ENCODE assay signal across 2 cellular contexts in the genomic region with DNA sequence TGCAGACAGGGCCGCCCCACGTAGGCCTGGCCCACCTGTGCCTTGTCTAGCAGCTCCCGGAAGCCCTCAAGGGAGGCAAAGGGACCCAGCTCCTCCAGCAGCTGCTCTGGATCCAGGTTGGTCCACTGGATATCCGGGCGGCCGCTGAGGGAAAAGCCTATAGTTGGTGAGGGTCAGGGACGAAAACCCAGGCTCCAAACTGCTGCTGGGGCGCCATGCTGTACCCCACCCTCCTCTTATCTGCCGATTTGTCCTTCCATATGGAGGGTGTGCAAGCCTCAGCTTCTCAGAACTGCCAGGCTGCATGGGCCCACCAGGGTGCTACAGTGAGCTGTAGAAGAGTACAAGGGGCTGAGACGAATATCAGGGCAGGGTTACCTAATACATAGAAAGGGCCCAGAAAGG.
TF ChIP-seq lines count a peak whose summit lies in the region.

No MANE protein-coding gene starts in this region.

TF ChIP-seq in GM23338, 12 proteins besides CTCF, POLR2A, EP300 and RAD21:
- TF ChIP-seq NANOG (IDR thresholded peaks at IDR 0.05; ENCODE audit: borderline replicate concordance) (no peak), ZNF331 (CRISPR knock-in tag; IDR thresholded peaks at IDR 0.05; ENCODE audit: low read depth) (no peak)
- TF ChIP-seq, protein P1, sequence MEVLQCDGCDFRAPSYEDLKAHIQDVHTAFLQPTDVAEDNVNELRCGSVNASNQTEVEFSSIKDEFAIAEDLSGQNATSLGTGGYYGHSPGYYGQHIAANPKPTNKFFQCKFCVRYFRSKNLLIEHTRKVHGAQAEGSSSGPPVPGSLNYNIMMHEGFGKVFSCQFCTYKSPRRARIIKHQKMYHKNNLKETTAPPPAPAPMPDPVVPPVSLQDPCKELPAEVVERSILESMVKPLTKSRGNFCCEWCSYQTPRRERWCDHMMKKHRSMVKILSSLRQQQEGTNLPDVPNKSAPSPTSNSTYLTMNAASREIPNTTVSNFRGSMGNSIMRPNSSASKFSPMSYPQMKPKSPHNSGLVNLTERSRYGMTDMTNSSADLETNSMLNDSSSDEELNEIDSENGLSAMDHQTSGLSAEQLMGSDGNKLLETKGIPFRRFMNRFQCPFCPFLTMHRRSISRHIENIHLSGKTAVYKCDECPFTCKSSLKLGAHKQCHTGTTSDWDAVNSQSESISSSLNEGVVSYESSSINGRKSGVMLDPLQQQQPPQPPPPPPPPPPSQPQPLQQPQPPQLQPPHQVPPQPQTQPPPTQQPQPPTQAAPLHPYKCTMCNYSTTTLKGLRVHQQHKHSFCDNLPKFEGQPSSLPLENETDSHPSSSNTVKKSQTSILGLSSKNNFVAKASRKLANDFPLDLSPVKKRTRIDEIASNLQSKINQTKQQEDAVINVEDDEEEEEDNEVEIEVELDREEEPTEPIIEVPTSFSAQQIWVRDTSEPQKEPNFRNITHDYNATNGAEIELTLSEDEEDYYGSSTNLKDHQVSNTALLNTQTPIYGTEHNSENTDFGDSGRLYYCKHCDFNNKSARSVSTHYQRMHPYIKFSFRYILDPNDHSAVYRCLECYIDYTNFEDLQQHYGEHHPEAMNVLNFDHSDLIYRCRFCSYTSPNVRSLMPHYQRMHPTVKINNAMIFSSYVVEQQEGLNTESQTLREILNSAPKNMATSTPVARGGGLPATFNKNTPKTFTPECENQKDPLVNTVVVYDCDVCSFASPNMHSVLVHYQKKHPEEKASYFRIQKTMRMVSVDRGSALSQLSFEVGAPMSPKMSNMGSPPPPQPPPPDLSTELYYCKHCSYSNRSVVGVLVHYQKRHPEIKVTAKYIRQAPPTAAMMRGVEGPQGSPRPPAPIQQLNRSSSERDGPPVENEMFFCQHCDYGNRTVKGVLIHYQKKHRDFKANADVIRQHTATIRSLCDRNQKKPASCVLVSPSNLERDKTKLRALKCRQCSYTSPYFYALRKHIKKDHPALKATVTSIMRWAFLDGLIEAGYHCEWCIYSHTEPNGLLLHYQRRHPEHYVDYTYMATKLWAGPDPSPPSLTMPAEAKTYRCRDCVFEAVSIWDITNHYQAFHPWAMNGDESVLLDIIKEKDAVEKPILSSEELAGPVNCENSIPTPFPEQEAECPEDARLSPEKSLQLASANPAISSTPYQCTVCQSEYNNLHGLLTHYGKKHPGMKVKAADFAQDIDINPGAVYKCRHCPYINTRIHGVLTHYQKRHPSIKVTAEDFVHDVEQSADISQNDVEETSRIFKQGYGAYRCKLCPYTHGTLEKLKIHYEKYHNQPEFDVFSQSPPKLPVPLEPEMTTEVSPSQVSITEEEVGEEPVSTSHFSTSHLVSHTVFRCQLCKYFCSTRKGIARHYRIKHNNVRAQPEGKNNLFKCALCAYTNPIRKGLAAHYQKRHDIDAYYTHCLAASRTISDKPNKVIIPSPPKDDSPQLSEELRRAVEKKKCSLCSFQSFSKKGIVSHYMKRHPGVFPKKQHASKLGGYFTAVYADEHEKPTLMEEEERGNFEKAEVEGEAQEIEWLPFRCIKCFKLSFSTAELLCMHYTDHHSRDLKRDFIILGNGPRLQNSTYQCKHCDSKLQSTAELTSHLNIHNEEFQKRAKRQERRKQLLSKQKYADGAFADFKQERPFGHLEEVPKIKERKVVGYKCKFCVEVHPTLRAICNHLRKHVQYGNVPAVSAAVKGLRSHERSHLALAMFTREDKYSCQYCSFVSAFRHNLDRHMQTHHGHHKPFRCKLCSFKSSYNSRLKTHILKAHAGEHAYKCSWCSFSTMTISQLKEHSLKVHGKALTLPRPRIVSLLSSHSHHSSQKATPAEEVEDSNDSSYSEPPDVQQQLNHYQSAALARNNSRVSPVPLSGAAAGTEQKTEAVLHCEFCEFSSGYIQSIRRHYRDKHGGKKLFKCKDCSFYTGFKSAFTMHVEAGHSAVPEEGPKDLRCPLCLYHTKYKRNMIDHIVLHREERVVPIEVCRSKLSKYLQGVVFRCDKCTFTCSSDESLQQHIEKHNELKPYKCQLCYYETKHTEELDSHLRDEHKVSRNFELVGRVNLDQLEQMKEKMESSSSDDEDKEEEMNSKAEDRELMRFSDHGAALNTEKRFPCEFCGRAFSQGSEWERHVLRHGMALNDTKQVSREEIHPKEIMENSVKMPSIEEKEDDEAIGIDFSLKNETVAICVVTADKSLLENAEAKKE (CRISPR knock-in tag; IDR thresholded peaks at IDR 0.05) = no peak
- TF ChIP-seq, protein P2, sequence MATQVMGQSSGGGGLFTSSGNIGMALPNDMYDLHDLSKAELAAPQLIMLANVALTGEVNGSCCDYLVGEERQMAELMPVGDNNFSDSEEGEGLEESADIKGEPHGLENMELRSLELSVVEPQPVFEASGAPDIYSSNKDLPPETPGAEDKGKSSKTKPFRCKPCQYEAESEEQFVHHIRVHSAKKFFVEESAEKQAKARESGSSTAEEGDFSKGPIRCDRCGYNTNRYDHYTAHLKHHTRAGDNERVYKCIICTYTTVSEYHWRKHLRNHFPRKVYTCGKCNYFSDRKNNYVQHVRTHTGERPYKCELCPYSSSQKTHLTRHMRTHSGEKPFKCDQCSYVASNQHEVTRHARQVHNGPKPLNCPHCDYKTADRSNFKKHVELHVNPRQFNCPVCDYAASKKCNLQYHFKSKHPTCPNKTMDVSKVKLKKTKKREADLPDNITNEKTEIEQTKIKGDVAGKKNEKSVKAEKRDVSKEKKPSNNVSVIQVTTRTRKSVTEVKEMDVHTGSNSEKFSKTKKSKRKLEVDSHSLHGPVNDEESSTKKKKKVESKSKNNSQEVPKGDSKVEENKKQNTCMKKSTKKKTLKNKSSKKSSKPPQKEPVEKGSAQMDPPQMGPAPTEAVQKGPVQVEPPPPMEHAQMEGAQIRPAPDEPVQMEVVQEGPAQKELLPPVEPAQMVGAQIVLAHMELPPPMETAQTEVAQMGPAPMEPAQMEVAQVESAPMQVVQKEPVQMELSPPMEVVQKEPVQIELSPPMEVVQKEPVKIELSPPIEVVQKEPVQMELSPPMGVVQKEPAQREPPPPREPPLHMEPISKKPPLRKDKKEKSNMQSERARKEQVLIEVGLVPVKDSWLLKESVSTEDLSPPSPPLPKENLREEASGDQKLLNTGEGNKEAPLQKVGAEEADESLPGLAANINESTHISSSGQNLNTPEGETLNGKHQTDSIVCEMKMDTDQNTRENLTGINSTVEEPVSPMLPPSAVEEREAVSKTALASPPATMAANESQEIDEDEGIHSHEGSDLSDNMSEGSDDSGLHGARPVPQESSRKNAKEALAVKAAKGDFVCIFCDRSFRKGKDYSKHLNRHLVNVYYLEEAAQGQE (IDR thresholded peaks at IDR 0.05; ENCODE audit: unreplicated experiment) = no peak

TF ChIP-seq in H1, 55 proteins besides CTCF, POLR2A, EP300 and RAD21:
- TF ChIP-seq SP2 (IDR thresholded peaks at IDR 0.05; ENCODE audit: low read length) = no peak
- no peak for TF ChIP-seq CEBPB (IDR thresholded peaks at IDR 0.05; ENCODE audit: low read depth, low read length)
- no peak for TF ChIP-seq TBP (IDR thresholded peaks at IDR 0.05; ENCODE audit: low read depth, low read length)
- no peak for TF ChIP-seq CTBP2 (IDR thresholded peaks at IDR 0.05; ENCODE audit: borderline replicate concordance, insufficient read depth, insufficient read length, low read length)
- TF ChIP-seq GTF2F1 (IDR thresholded peaks at IDR 0.05; ENCODE audit: borderline replicate concordance, low read depth, low read length) = no peak
- no peak for TF ChIP-seq BACH1 (IDR thresholded peaks at IDR 0.05; ENCODE audit: low read length)
- TF ChIP-seq CHD1 (IDR thresholded peaks at IDR 0.05; ENCODE audit: low read depth, low read length) = no peak
- no peak for TF ChIP-seq SP1 (IDR thresholded peaks at IDR 0.05; ENCODE audit: low read depth, low read length)
- TF ChIP-seq, protein P3, sequence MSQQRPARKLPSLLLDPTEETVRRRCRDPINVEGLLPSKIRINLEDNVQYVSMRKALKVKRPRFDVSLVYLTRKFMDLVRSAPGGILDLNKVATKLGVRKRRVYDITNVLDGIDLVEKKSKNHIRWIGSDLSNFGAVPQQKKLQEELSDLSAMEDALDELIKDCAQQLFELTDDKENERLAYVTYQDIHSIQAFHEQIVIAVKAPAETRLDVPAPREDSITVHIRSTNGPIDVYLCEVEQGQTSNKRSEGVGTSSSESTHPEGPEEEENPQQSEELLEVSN (IDR thresholded peaks at IDR 0.05) = no peak
- TF ChIP-seq SAP30 (IDR thresholded peaks at IDR 0.05; ENCODE audit: insufficient read depth, insufficient replicate concordance, low read length) = no peak
- TF ChIP-seq, protein P4, sequence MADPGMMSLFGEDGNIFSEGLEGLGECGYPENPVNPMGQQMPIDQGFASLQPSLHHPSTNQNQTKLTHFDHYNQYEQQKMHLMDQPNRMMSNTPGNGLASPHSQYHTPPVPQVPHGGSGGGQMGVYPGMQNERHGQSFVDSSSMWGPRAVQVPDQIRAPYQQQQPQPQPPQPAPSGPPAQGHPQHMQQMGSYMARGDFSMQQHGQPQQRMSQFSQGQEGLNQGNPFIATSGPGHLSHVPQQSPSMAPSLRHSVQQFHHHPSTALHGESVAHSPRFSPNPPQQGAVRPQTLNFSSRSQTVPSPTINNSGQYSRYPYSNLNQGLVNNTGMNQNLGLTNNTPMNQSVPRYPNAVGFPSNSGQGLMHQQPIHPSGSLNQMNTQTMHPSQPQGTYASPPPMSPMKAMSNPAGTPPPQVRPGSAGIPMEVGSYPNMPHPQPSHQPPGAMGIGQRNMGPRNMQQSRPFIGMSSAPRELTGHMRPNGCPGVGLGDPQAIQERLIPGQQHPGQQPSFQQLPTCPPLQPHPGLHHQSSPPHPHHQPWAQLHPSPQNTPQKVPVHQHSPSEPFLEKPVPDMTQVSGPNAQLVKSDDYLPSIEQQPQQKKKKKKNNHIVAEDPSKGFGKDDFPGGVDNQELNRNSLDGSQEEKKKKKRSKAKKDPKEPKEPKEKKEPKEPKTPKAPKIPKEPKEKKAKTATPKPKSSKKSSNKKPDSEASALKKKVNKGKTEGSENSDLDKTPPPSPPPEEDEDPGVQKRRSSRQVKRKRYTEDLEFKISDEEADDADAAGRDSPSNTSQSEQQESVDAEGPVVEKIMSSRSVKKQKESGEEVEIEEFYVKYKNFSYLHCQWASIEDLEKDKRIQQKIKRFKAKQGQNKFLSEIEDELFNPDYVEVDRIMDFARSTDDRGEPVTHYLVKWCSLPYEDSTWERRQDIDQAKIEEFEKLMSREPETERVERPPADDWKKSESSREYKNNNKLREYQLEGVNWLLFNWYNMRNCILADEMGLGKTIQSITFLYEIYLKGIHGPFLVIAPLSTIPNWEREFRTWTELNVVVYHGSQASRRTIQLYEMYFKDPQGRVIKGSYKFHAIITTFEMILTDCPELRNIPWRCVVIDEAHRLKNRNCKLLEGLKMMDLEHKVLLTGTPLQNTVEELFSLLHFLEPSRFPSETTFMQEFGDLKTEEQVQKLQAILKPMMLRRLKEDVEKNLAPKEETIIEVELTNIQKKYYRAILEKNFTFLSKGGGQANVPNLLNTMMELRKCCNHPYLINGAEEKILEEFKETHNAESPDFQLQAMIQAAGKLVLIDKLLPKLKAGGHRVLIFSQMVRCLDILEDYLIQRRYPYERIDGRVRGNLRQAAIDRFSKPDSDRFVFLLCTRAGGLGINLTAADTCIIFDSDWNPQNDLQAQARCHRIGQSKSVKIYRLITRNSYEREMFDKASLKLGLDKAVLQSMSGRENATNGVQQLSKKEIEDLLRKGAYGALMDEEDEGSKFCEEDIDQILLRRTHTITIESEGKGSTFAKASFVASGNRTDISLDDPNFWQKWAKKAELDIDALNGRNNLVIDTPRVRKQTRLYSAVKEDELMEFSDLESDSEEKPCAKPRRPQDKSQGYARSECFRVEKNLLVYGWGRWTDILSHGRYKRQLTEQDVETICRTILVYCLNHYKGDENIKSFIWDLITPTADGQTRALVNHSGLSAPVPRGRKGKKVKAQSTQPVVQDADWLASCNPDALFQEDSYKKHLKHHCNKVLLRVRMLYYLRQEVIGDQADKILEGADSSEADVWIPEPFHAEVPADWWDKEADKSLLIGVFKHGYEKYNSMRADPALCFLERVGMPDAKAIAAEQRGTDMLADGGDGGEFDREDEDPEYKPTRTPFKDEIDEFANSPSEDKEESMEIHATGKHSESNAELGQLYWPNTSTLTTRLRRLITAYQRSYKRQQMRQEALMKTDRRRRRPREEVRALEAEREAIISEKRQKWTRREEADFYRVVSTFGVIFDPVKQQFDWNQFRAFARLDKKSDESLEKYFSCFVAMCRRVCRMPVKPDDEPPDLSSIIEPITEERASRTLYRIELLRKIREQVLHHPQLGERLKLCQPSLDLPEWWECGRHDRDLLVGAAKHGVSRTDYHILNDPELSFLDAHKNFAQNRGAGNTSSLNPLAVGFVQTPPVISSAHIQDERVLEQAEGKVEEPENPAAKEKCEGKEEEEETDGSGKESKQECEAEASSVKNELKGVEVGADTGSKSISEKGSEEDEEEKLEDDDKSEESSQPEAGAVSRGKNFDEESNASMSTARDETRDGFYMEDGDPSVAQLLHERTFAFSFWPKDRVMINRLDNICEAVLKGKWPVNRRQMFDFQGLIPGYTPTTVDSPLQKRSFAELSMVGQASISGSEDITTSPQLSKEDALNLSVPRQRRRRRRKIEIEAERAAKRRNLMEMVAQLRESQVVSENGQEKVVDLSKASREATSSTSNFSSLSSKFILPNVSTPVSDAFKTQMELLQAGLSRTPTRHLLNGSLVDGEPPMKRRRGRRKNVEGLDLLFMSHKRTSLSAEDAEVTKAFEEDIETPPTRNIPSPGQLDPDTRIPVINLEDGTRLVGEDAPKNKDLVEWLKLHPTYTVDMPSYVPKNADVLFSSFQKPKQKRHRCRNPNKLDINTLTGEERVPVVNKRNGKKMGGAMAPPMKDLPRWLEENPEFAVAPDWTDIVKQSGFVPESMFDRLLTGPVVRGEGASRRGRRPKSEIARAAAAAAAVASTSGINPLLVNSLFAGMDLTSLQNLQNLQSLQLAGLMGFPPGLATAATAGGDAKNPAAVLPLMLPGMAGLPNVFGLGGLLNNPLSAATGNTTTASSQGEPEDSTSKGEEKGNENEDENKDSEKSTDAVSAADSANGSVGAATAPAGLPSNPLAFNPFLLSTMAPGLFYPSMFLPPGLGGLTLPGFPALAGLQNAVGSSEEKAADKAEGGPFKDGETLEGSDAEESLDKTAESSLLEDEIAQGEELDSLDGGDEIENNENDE (IDR thresholded peaks at IDR 0.05; ENCODE audit: insufficient replicate concordance, low read length) = no peak
- TF ChIP-seq ASH2L (IDR thresholded peaks at IDR 0.05; ENCODE audit: low read length) = no peak
- TF ChIP-seq, protein P5, sequence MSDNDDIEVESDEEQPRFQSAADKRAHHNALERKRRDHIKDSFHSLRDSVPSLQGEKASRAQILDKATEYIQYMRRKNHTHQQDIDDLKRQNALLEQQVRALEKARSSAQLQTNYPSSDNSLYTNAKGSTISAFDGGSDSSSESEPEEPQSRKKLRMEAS (IDR thresholded peaks at IDR 0.05) = no peak
- no peak for TF ChIP-seq SIRT6 (IDR thresholded peaks at IDR 0.05; ENCODE audit: low read length)
- no peak for TF ChIP-seq JUN (IDR thresholded peaks at IDR 0.05; ENCODE audit: low read depth, low read length)
- TF ChIP-seq EZH2 (IDR thresholded peaks at IDR 0.05; ENCODE audit: low read depth, low read length, severe bottlenecking) = no peak
- TF ChIP-seq RXRA (IDR thresholded peaks at IDR 0.05; ENCODE audit: insufficient read depth, low read depth, low read length) = no peak
